13 cellular contexts compared by ENCODE assay signal in the genomic region with DNA sequence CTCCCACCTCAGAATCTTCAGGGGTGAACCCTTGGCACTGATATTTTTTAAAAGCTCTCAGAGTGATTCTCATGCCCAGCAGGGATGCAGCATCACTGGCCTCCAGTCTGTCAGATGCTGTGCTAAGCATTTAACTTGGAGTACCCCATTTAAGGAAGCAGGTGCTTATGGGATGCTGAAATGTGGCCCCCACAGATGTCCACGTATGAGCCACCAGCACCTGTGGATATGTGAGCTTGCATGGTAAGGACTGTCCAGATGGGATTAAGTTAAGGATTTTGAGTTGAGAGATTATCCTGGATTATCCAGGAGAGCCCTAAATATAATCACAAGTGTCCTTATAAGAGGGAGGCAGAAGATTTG. TPM values are rescaled to one million over a fixed set of nuclear protein-coding genes. Genes with fewer than 3 reads are reported as not detected.
A peak's percentile ranks its signal among the peaks of the same experiment; 100 is the strongest.
DNase-seq lines count a peak whose midpoint lies in the region; ATAC-seq, FAIRE-seq and TF ChIP-seq lines count a peak whose summit lies in the region.
"Had no signal": no experiment of that assay in that cellular context is flagged by ENCODE, and none has a peak within 500 bp of the region (broad histone marks: within the 10 kb centered on the region; RNA-seq: fewer than 3 reads in every experiment).

No MANE protein-coding gene starts in this region.

- H3K9me3 Mint-ChIP-seq in type B pancreatic cell = no peaks in the 10 kb centered on the region

- H3K9me3 ChIP-seq in heart left ventricle = no peaks in the 10 kb centered on the region
- no peaks in the 10 kb centered on the region for H3K9me3 ChIP-seq in esophagus muscularis mucosa
- no peaks in the 10 kb centered on the region for H3K9me3 ChIP-seq in pancreas
- H3K9me3 ChIP-seq: SJCRH30 had no signal

- H3K36me3 Mint-ChIP-seq in type B pancreatic cell = peaks cover 10% of the 10 kb centered on the region

- H3K27me3 Mint-ChIP-seq in type B pancreatic cell = no peaks in the 10 kb centered on the region

- no peaks in the 10 kb centered on the region for H3K27me3 ChIP-seq in heart left ventricle
- H3K27me3 ChIP-seq in esophagus muscularis mucosa = no peaks in the 10 kb centered on the region
- no peaks in the 10 kb centered on the region for H3K27me3 ChIP-seq in pancreas
- H3K27me3 ChIP-seq: SJCRH30 had no signal

- H3K27ac Mint-ChIP-seq in type B pancreatic cell = peak overlapping the region; percentile 8

- H3K4me1 ChIP-seq in heart left ventricle = peaks cover 36 to 100% (median 95%) of the 10 kb centered on the region in 12 donors
- H3K4me1 ChIP-seq in esophagus muscularis mucosa = peaks cover 98 to 100% (median 99%) of the 10 kb centered on the region in 4 donors
- peaks cover 3 to 14% (median 7%) of the 10 kb centered on the region in 3 donors for H3K4me1 ChIP-seq in pancreas

- TF ChIP-seq POLR2A in heart left ventricle (IDR thresholded peaks at IDR 0.05) (no peak), esophagus muscularis mucosa (IDR thresholded peaks at IDR 0.05; ENCODE audit: low read depth) (no peak)

- H3K4me1 Mint-ChIP-seq in type B pancreatic cell (ENCODE audit: unreplicated experiment) = peaks cover 70% of the 10 kb centered on the region

- no peak for DNase-seq in heart left ventricle
- DNase-seq in left ventricle myocardium superior = no peak
- DNase-seq in esophagus muscularis mucosa (ENCODE audit: extremely low spot score) = no peak
- DNase-seq in pancreas = no peak
- DNase-seq in type B pancreatic cell (ENCODE audit: extremely low spot score, unreplicated experiment) = no peak
- no peak for DNase-seq in cerebellum (ENCODE audit: low spot score)
- no peak for DNase-seq in stimulated activated CD4-positive, alpha-beta T cell treated with anti-CD3 and anti-CD28 coated beads, Interleukin-4, amount 100 ng/mL, for 24 hours
- DNase-seq: activated T-cell treated with anti-CD3 and anti-CD28 coated beads, Interleukin-2, amount 50 U/mL, for 48 hours; NCI-H2081 treated with DMSO at 0.1 percent for 48 hours; stimulated activated CD4-positive, alpha-beta T cell treated with anti-CD3 and anti-CD28 coated beads, Interleukin-15, amount 100 ng/mL, for 24 hours had no signal

- peak overlapping the region; percentile 24 to 87 (median 64) for H3K27ac ChIP-seq in heart left ventricle
- H3K27ac ChIP-seq in esophagus muscularis mucosa (replicated peaks in 1 of 4) = peak overlapping the region; percentile 82 to 88 (median 84)
- peak overlapping the region; percentile 47 to 73 (median 52) for H3K27ac ChIP-seq in pancreas
- H3K27ac ChIP-seq: SJCRH30 had no signal

- TF ChIP-seq EP300 in esophagus muscularis mucosa (IDR thresholded peaks at IDR 0.05) = no peak

- peak overlapping the region; percentile 28 for H3K4me3 Mint-ChIP-seq in type B pancreatic cell

- intact Hi-C loops in heart left ventricle (cut with DNase I) = no loop called here
- intact Hi-C loops in left ventricle myocardium superior (cut with micrococcal nuclease) = no loop called here
- intact Hi-C loops in esophagus muscularis mucosa (cut with DNase I) = no loop called here
- intact Hi-C loops in pancreas (cut with DNase I) = no loop called here

- H3K36me3 ChIP-seq in heart left ventricle (no peaks in the 10 kb centered on the region), esophagus muscularis mucosa (peaks cover 0 to 9% (median 0%) of the 10 kb centered on the region in 4 donors), pancreas (no peaks in the 10 kb centered on the region)
- H3K36me3 ChIP-seq: SJCRH30 had no signal

- FAIRE-seq in pancreas (lab: Jason Lieb, UNC) = no peak
- FAIRE-seq: A204.1 had no signal

- no peak overlapping the region for H3K4me3 ChIP-seq in heart left ventricle
- H3K4me3 ChIP-seq in esophagus muscularis mucosa = no peak overlapping the region
- H3K4me3 ChIP-seq in pancreas = no peak overlapping the region
- H3K4me3 ChIP-seq: SJCRH30 had no signal

- TF ChIP-seq CTCF in heart left ventricle (IDR thresholded peaks at IDR 0.05) (no peak), esophagus muscularis mucosa (IDR thresholded peaks at IDR 0.05) (no peak), pancreas (IDR thresholded peaks at IDR 0.05) (no peak), type B pancreatic cell (conservative IDR thresholded peaks at IDR 0.05) (no peak)

- 69 to 83% (median 79%) methylated on average over 1 of the region's 1 CpG for WGBS in heart left ventricle, 4 donors
- WGBS in esophagus muscularis mucosa = 57% methylated on average over 1 of the region's 1 CpG
- WGBS in pancreas, 2 donors = 79 to 86% methylated on average over 1 of the region's 1 CpG

- ATAC-seq in heart left ventricle (no peak), left ventricle myocardium superior (no peak), pancreas (no peak), HG02970 (IDR thresholded peaks at IDR 0.05; ENCODE audit: low FRiP score, unreplicated experiment) (no peak)

RNA-seq across cellular contexts. Expression of gene CHST3, which starts 17.7 kb away (rescaled TPM):
- total RNA-seq in heart left ventricle (10 to 100 TPM; 12.0 to 51.3 (median 25.0) TPM), left ventricle myocardium superior (18.5 TPM), esophagus muscularis mucosa (10 to 100 TPM; 24.1 to 43.0 (median 38.7) TPM), pancreas (10 to 100 TPM in 1 of 6 donors, 1 to 10 TPM in 5; 3.1 to 10.8 (median 3.8) TPM), type B pancreatic cell (ENCODE audit: low replicate concordance) (11.8 and 21.7 TPM in 2 replicates), cerebellum (22.0 TPM)
- polyA plus RNA-seq in heart left ventricle (10 to 100 TPM in 1 of 2 donors, 1 to 10 TPM in 1; 8.1 to 30.4 TPM), pancreas (1 to 10 TPM; 3.3 to 3.6 TPM)
